ENCODE assay signal across 9 cellular contexts in genomic region chr1:85612704-85613361, GRCh38. TPM values are rescaled to one million over a fixed set of nuclear protein-coding genes. Genes with fewer than 3 reads are reported as not detected.
DNase-seq lines count a peak whose midpoint lies in the region; ATAC-seq and TF ChIP-seq lines count a peak whose summit lies in the region.
"Had no signal": no experiment of that assay in that cellular context is flagged by ENCODE, and none has a peak within 500 bp of the region (broad histone marks: within the 10 kb centered on the region; RNA-seq: fewer than 3 reads in every experiment).

No MANE protein-coding gene starts in this region.

- no peaks in the 10 kb centered on the region for H3F3A ChIP-seq in GM23338 (replicated peaks; ENCODE audit: low read depth)

- no peaks in the 10 kb centered on the region for H3K79me2 ChIP-seq in GM23338 (replicated peaks; ENCODE audit: insufficient read depth)

- intact Hi-C loops in heart left ventricle (cut with DNase I): loop anchor here in 1 of 10 donors (5.0 kb wide), 1 partner anchor 94 kb away; the partner anchor contains the start of gene ZNHIT6

- no peak overlapping the region for H3K4me3 Mint-ChIP-seq in GM23338

- no peaks in the 10 kb centered on the region for H3K9me3 Mint-ChIP-seq in GM23338

- WGBS in heart left ventricle, 4 donors: 36 to 39% (median 37%) methylated on average over 6 of the region's 6 CpGs
- 54% methylated on average over 6 of the region's 6 CpGs for WGBS in suprapubic skin

- no peaks in the 10 kb centered on the region for H3K27me3 ChIP-seq in GM23338 (ENCODE audit: insufficient read depth)
- no peaks in the 10 kb centered on the region for H3K27me3 ChIP-seq in SJCRH30
- no peaks in the 10 kb centered on the region for H3K27me3 ChIP-seq in heart left ventricle
- H3K27me3 ChIP-seq in suprapubic skin: no peaks in the 10 kb centered on the region

- H3K9me2 ChIP-seq in GM23338 (ENCODE audit: insufficient read depth): peaks cover 9% of the 10 kb centered on the region; the same call in 1 of the 2 replicates

- H3K36me3 ChIP-seq in GM23338 (ENCODE audit: insufficient read depth) (no peaks in the 10 kb centered on the region), SJCRH30 (no peaks in the 10 kb centered on the region), heart left ventricle (no peaks in the 10 kb centered on the region), suprapubic skin (no peaks in the 10 kb centered on the region)

- TF ChIP-seq CTCF in GM23338 (conservative IDR thresholded peaks at IDR 0.05; ENCODE audit: low read depth in 2 of 2) (peak; percentile 52 to 60), heart left ventricle (IDR thresholded peaks at IDR 0.05) (peak in 6 of 12 donors; percentile 16 to 50 (median 38)), suprapubic skin (IDR thresholded peaks at IDR 0.05) (peak in 1 of 2 donors; percentile 10)

- H3K36me3 Mint-ChIP-seq in GM23338 (ENCODE audit: low read depth): no peaks in the 10 kb centered on the region

- ATAC-seq in GM23338 (peak; percentile 52), heart left ventricle (peak; percentile 42 to 72 (median 56)), HG02623 (IDR thresholded peaks at IDR 0.05; ENCODE audit: unreplicated experiment) (no peak), GM18861 (IDR thresholded peaks at IDR 0.05; ENCODE audit: unreplicated experiment) (no peak)

- peaks cover 16% of the 10 kb centered on the region for H3K4me1 ChIP-seq in GM23338 (ENCODE audit: insufficient read depth)
- peaks cover 39% of the 10 kb centered on the region for H3K4me1 ChIP-seq in SJCRH30
- peaks cover 0 to 24% (median 8%) of the 10 kb centered on the region in 12 donors for H3K4me1 ChIP-seq in heart left ventricle
- peaks cover 12% of the 10 kb centered on the region for H3K4me1 ChIP-seq in suprapubic skin

- no peak overlapping the region for H3K4me2 ChIP-seq in GM23338

- H3K9me3 ChIP-seq in SJCRH30 (replicated peaks) (no peaks in the 10 kb centered on the region), heart left ventricle (no peaks in the 10 kb centered on the region), suprapubic skin (no peaks in the 10 kb centered on the region)

- H3K4me3 ChIP-seq in GM23338 (no peak overlapping the region), SJCRH30 (no peak overlapping the region), heart left ventricle (no peak overlapping the region), suprapubic skin (no peak overlapping the region)

- no peaks in the 10 kb centered on the region for H3K27me3 Mint-ChIP-seq in GM23338 (ENCODE audit: insufficient read depth, low read depth, poor library complexity)

- DNase-seq in GM23338 (ENCODE audit: low spot score) (peak; percentile 52), SJCRH30 (peak; percentile 43 to 54), heart left ventricle (no peak), suprapubic skin (ENCODE audit: low spot score in 2 of 2) (no peak), cerebellar nuclear complex (lab: John Stamatoyannopoulos, UW) (no peak), NCI-H1930 (lab: John Stamatoyannopoulos, UW) (no peak)

- H4K20me1 ChIP-seq in GM23338 (replicated peaks; ENCODE audit: insufficient read depth): no peaks in the 10 kb centered on the region

- peak overlapping the region; percentile 15; the same call in 1 of the 2 replicates for H3K27ac ChIP-seq in GM23338 (ENCODE audit: low read depth)
- peak overlapping the region; percentile 83 for H3K27ac ChIP-seq in SJCRH30
- H3K27ac ChIP-seq in heart left ventricle: peak overlapping the region in 7 of 12 donors; percentile 23 to 86 (median 66)
- H3K27ac ChIP-seq in suprapubic skin: peak overlapping the region; percentile 72

- no peak for TF ChIP-seq EP300 in suprapubic skin (IDR thresholded peaks at IDR 0.05)

- TF ChIP-seq POLR2A in heart left ventricle (IDR thresholded peaks at IDR 0.05): no peak
- TF ChIP-seq POLR2A in suprapubic skin (IDR thresholded peaks at IDR 0.05): no peak

- no peak overlapping the region; the same call in 1 of the 2 replicates for H3K27ac Mint-ChIP-seq in GM23338

- peaks cover 27% of the 10 kb centered on the region for H3K4me1 Mint-ChIP-seq in GM23338

- no peak overlapping the region for H2AFZ ChIP-seq in GM23338

TF ChIP-seq in GM23338, 12 proteins besides CTCF, POLR2A, EP300 and RAD21:
- no peak for TF ChIP-seq JUNB (IDR thresholded peaks at IDR 0.05; ENCODE audit: unreplicated experiment)
- TF ChIP-seq, protein P1, sequence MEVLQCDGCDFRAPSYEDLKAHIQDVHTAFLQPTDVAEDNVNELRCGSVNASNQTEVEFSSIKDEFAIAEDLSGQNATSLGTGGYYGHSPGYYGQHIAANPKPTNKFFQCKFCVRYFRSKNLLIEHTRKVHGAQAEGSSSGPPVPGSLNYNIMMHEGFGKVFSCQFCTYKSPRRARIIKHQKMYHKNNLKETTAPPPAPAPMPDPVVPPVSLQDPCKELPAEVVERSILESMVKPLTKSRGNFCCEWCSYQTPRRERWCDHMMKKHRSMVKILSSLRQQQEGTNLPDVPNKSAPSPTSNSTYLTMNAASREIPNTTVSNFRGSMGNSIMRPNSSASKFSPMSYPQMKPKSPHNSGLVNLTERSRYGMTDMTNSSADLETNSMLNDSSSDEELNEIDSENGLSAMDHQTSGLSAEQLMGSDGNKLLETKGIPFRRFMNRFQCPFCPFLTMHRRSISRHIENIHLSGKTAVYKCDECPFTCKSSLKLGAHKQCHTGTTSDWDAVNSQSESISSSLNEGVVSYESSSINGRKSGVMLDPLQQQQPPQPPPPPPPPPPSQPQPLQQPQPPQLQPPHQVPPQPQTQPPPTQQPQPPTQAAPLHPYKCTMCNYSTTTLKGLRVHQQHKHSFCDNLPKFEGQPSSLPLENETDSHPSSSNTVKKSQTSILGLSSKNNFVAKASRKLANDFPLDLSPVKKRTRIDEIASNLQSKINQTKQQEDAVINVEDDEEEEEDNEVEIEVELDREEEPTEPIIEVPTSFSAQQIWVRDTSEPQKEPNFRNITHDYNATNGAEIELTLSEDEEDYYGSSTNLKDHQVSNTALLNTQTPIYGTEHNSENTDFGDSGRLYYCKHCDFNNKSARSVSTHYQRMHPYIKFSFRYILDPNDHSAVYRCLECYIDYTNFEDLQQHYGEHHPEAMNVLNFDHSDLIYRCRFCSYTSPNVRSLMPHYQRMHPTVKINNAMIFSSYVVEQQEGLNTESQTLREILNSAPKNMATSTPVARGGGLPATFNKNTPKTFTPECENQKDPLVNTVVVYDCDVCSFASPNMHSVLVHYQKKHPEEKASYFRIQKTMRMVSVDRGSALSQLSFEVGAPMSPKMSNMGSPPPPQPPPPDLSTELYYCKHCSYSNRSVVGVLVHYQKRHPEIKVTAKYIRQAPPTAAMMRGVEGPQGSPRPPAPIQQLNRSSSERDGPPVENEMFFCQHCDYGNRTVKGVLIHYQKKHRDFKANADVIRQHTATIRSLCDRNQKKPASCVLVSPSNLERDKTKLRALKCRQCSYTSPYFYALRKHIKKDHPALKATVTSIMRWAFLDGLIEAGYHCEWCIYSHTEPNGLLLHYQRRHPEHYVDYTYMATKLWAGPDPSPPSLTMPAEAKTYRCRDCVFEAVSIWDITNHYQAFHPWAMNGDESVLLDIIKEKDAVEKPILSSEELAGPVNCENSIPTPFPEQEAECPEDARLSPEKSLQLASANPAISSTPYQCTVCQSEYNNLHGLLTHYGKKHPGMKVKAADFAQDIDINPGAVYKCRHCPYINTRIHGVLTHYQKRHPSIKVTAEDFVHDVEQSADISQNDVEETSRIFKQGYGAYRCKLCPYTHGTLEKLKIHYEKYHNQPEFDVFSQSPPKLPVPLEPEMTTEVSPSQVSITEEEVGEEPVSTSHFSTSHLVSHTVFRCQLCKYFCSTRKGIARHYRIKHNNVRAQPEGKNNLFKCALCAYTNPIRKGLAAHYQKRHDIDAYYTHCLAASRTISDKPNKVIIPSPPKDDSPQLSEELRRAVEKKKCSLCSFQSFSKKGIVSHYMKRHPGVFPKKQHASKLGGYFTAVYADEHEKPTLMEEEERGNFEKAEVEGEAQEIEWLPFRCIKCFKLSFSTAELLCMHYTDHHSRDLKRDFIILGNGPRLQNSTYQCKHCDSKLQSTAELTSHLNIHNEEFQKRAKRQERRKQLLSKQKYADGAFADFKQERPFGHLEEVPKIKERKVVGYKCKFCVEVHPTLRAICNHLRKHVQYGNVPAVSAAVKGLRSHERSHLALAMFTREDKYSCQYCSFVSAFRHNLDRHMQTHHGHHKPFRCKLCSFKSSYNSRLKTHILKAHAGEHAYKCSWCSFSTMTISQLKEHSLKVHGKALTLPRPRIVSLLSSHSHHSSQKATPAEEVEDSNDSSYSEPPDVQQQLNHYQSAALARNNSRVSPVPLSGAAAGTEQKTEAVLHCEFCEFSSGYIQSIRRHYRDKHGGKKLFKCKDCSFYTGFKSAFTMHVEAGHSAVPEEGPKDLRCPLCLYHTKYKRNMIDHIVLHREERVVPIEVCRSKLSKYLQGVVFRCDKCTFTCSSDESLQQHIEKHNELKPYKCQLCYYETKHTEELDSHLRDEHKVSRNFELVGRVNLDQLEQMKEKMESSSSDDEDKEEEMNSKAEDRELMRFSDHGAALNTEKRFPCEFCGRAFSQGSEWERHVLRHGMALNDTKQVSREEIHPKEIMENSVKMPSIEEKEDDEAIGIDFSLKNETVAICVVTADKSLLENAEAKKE (CRISPR knock-in tag; IDR thresholded peaks at IDR 0.05): 0 out of 2 replicates have a peak, but pooled peaks have one; percentile 9

RNA-seq across cellular contexts. Expression of gene CCN1, which starts 32.3 kb away (rescaled TPM):
- total RNA-seq in GM23338 (2014; rRNA removed; shearing (Covaris generic)): 66.5 and 66.6 TPM in 2 replicates
- polyA plus RNA-seq in GM23338 (2016; fragmentation: Nextera tagmentation; extraction: Ambion mirVana): 130 and 132 TPM in 2 replicates
- total RNA-seq in SJCRH30 (2014; rRNA removed; shearing (Covaris generic)): 7.6 and 8.1 TPM in 2 replicates
- total RNA-seq in heart left ventricle: 100 to 1,000 TPM in 1 of 9 donors, 10 to 100 TPM in 8; 12.0 to 213 (median 48.9) TPM
- 100 to 1,000 TPM in 1 of 2 donors, 10 to 100 TPM in 1; 31.0 to 253 TPM for polyA plus RNA-seq in heart left ventricle
- 100 to 1,000 TPM in 2 of 4 donors, 10 to 100 TPM in 2; 88.0 to 236 (median 105) TPM for total RNA-seq in suprapubic skin
- total RNA-seq: activated CD8-positive, alpha-beta memory T cell treated with anti-CD3 and anti-CD28 coated beads for 36 hours had no signal

Comparison
In these comparisons a context has a peak if more than half of its experiments do, and no peak if none do; other contexts are left out.
1. ATAC-seq: peak in GM23338 (single experiment) and heart left ventricle (4 of 4); none in HG02623 (single experiment) and GM18861 (single experiment).
2. DNase-seq: peak in GM23338 (single experiment) and SJCRH30 (2 of 2); none in heart left ventricle (0 of 5), suprapubic skin (0 of 2), cerebellar nuclear complex (0 of 2) and NCI-H1930 (0 of 2).
3. H3K27ac ChIP-seq: peak in every context shown above with its lines; median percentile 83 in SJCRH30; 72 in suprapubic skin; 66 in heart left ventricle; 15 in GM23338.